In the genomic region with DNA sequence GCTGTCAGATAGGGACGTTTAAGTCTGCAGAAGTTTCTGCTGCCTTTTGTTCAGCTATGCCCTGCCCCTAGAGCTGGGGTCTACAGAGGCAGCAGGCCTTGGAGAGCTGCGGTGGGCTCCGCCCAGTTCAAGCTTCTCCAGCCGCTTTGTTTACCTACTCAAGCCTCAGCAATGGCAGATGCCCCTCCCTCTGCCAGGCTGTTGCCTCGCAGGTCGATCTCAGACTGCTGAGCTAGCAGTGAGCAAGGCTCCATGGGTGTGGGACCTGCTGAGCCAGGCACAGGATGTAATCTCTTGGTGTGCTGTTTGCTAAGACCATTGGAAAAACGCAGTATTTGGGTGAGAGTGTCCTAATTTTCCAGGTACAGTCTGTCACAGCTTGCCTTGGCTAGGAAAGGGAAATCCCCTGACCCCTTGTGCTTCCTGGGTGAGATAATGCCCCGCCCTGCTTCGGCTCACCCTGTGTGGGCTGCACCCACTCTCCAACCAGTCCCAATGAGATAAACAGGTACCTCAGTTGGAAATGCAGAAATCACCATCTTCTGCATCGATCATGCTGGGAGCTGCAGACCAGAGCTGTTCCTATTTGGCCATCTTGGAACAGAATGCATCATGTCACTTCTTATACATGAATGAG, we compare ENCODE assay signal across 1 cellular context.
TF ChIP-seq lines count a peak whose summit lies in the region.
"Not testable (repeated sequence)": the region's sequence is repeated elsewhere in the genome, so short reads cannot be mapped to it uniquely, and the experiment has no call there.

No MANE protein-coding gene starts in this region.

TF ChIP-seq in HepG2, 621 proteins besides CTCF, POLR2A, EP300 and RAD21 (continued from another document):
- TF ChIP-seq, protein P1, sequence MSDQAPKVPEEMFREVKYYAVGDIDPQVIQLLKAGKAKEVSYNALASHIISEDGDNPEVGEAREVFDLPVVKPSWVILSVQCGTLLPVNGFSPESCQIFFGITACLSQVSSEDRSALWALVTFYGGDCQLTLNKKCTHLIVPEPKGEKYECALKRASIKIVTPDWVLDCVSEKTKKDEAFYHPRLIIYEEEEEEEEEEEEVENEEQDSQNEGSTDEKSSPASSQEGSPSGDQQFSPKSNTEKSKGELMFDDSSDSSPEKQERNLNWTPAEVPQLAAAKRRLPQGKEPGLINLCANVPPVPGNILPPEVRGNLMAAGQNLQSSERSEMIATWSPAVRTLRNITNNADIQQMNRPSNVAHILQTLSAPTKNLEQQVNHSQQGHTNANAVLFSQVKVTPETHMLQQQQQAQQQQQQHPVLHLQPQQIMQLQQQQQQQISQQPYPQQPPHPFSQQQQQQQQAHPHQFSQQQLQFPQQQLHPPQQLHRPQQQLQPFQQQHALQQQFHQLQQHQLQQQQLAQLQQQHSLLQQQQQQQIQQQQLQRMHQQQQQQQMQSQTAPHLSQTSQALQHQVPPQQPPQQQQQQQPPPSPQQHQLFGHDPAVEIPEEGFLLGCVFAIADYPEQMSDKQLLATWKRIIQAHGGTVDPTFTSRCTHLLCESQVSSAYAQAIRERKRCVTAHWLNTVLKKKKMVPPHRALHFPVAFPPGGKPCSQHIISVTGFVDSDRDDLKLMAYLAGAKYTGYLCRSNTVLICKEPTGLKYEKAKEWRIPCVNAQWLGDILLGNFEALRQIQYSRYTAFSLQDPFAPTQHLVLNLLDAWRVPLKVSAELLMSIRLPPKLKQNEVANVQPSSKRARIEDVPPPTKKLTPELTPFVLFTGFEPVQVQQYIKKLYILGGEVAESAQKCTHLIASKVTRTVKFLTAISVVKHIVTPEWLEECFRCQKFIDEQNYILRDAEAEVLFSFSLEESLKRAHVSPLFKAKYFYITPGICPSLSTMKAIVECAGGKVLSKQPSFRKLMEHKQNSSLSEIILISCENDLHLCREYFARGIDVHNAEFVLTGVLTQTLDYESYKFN (CRISPR knock-in tag; conservative IDR thresholded peaks at IDR 0.05), result 0 out of 2 replicates have a peak, but pooled peaks have one; percentile 34
- TF ChIP-seq MTA1 (CRISPR knock-in tag; IDR thresholded peaks at IDR 0.05; ENCODE audit: borderline replicate concordance) (peak; percentile 78; the same call in 1 of the 2 replicates), PHF21A (CRISPR knock-in tag; IDR thresholded peaks at IDR 0.05) (0 out of 2 replicates have a peak, but pooled peaks have one; percentile 21), SOX6 (CRISPR knock-in tag; IDR thresholded peaks at IDR 0.05) (peak; percentile 53), RELA (CRISPR knock-in tag; IDR thresholded peaks at IDR 0.05) (0 out of 2 replicates have a peak, but pooled peaks have one; percentile 36), MAFK (conservative IDR thresholded peaks at IDR 0.05 in 1 of 2, IDR thresholded peaks at IDR 0.05 in 1 of 2; ENCODE audit: low read length in 2 of 2) (peak; percentile 8 to 46; a peak in 2 of 4 replicates), ZNF891 (CRISPR knock-in tag; IDR thresholded peaks at IDR 0.05) (peak; percentile 31; the same call in 1 of the 2 replicates), ZNF350 (CRISPR knock-in tag; IDR thresholded peaks at IDR 0.05; ENCODE audit: borderline replicate concordance, low read depth) (peak; percentile 20; the same call in 1 of the 2 replicates)
- TF ChIP-seq, protein P2, sequence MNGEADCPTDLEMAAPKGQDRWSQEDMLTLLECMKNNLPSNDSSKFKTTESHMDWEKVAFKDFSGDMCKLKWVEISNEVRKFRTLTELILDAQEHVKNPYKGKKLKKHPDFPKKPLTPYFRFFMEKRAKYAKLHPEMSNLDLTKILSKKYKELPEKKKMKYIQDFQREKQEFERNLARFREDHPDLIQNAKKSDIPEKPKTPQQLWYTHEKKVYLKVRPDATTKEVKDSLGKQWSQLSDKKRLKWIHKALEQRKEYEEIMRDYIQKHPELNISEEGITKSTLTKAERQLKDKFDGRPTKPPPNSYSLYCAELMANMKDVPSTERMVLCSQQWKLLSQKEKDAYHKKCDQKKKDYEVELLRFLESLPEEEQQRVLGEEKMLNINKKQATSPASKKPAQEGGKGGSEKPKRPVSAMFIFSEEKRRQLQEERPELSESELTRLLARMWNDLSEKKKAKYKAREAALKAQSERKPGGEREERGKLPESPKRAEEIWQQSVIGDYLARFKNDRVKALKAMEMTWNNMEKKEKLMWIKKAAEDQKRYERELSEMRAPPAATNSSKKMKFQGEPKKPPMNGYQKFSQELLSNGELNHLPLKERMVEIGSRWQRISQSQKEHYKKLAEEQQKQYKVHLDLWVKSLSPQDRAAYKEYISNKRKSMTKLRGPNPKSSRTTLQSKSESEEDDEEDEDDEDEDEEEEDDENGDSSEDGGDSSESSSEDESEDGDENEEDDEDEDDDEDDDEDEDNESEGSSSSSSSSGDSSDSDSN (CRISPR knock-in tag; IDR thresholded peaks at IDR 0.05), result peak; percentile 33
- TF ChIP-seq SOX6 (IDR thresholded peaks at IDR 0.05), result not testable (repeated sequence)
- TF ChIP-seq, protein P3, sequence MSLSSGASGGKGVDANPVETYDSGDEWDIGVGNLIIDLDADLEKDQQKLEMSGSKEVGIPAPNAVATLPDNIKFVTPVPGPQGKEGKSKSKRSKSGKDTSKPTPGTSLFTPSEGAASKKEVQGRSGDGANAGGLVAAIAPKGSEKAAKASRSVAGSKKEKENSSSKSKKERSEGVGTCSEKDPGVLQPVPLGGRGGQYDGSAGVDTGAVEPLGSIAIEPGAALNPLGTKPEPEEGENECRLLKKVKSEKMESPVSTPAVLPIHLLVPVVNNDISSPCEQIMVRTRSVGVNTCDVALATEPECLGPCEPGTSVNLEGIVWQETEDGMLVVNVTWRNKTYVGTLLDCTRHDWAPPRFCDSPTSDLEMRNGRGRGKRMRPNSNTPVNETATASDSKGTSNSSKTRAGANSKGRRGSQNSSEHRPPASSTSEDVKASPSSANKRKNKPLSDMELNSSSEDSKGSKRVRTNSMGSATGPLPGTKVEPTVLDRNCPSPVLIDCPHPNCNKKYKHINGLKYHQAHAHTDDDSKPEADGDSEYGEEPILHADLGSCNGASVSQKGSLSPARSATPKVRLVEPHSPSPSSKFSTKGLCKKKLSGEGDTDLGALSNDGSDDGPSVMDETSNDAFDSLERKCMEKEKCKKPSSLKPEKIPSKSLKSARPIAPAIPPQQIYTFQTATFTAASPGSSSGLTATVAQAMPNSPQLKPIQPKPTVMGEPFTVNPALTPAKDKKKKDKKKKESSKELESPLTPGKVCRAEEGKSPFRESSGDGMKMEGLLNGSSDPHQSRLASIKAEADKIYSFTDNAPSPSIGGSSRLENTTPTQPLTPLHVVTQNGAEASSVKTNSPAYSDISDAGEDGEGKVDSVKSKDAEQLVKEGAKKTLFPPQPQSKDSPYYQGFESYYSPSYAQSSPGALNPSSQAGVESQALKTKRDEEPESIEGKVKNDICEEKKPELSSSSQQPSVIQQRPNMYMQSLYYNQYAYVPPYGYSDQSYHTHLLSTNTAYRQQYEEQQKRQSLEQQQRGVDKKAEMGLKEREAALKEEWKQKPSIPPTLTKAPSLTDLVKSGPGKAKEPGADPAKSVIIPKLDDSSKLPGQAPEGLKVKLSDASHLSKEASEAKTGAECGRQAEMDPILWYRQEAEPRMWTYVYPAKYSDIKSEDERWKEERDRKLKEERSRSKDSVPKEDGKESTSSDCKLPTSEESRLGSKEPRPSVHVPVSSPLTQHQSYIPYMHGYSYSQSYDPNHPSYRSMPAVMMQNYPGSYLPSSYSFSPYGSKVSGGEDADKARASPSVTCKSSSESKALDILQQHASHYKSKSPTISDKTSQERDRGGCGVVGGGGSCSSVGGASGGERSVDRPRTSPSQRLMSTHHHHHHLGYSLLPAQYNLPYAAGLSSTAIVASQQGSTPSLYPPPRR (CRISPR knock-in tag; IDR thresholded peaks at IDR 0.05; ENCODE audit: borderline replicate concordance), result peak; percentile 60; the same call in 1 of the 2 replicates
- TF ChIP-seq, protein P4, sequence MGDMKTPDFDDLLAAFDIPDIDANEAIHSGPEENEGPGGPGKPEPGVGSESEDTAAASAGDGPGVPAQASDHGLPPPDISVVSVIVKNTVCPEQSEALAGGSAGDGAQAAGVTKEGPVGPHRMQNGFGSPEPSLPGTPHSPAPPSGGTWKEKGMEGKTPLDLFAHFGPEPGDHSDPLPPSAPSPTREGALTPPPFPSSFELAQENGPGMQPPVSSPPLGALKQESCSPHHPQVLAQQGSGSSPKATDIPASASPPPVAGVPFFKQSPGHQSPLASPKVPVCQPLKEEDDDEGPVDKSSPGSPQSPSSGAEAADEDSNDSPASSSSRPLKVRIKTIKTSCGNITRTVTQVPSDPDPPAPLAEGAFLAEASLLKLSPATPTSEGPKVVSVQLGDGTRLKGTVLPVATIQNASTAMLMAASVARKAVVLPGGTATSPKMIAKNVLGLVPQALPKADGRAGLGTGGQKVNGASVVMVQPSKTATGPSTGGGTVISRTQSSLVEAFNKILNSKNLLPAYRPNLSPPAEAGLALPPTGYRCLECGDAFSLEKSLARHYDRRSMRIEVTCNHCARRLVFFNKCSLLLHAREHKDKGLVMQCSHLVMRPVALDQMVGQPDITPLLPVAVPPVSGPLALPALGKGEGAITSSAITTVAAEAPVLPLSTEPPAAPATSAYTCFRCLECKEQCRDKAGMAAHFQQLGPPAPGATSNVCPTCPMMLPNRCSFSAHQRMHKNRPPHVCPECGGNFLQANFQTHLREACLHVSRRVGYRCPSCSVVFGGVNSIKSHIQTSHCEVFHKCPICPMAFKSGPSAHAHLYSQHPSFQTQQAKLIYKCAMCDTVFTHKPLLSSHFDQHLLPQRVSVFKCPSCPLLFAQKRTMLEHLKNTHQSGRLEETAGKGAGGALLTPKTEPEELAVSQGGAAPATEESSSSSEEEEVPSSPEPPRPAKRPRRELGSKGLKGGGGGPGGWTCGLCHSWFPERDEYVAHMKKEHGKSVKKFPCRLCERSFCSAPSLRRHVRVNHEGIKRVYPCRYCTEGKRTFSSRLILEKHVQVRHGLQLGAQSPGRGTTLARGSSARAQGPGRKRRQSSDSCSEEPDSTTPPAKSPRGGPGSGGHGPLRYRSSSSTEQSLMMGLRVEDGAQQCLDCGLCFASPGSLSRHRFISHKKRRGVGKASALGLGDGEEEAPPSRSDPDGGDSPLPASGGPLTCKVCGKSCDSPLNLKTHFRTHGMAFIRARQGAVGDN (CRISPR knock-in tag; IDR thresholded peaks at IDR 0.05), result peak; percentile 76
TF ChIP-seq in HepG2: peak in this region for 45; not testable (repeated sequence) for 576.
